1 cellular context compared by ENCODE assay signal in the genomic region with DNA sequence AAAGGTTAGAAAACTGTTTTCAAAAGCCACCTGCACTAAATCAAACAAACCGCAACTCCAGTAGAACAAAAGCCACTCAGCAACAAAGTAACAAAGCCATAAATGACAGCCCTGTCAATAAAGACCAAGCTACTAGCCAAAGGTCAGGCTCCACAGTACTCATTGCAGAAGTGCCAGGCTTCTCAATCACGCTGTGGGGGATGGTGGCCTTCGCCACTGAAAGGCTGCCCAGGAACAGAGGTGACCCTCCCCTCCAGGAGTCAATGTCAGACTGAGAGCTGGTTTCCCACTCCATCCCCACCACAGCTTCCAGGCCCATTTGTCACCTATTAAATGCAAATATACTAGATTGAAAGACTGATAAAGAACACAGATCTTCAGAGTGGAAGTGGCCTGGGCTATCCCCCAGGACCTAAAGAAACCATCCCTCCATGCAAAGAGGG.
A peak's percentile ranks its signal among the peaks of the same experiment; 100 is the strongest.
TF ChIP-seq lines count a peak whose summit lies in the region.

No MANE protein-coding gene starts in this region.

TF ChIP-seq in HepG2, 621 proteins besides CTCF, POLR2A, EP300 and RAD21 (continued from another document and continues in another):
- TF ChIP-seq, protein P1, sequence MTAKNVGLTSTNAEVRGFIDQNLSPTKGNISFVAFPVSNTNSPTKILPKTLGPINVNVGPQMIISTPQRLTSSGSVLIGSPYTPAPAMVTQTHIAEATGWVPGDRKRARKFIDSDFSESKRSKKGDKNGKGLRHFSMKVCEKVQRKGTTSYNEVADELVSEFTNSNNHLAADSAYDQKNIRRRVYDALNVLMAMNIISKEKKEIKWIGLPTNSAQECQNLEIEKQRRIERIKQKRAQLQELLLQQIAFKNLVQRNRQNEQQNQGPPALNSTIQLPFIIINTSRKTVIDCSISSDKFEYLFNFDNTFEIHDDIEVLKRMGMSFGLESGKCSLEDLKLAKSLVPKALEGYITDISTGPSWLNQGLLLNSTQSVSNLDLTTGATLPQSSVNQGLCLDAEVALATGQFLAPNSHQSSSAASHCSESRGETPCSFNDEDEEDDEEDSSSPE (CRISPR knock-in tag; IDR thresholded peaks at IDR 0.05), result 0 out of 2 replicates have a peak, but pooled peaks have one; percentile 34
- TF ChIP-seq, protein P2, sequence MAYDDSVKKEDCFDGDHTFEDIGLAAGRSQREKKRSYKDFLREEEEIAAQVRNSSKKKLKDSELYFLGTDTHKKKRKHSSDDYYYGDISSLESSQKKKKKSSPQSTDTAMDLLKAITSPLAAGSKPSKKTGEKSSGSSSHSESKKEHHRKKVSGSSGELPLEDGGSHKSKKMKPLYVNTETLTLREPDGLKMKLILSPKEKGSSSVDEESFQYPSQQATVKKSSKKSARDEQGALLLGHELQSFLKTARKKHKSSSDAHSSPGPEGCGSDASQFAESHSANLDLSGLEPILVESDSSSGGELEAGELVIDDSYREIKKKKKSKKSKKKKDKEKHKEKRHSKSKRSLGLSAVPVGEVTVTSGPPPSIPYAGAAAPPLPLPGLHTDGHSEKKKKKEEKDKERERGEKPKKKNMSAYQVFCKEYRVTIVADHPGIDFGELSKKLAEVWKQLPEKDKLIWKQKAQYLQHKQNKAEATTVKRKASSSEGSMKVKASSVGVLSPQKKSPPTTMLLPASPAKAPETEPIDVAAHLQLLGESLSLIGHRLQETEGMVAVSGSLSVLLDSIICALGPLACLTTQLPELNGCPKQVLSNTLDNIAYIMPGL (CRISPR knock-in tag; IDR thresholded peaks at IDR 0.05; ENCODE audit: borderline replicate concordance in 1 of 2, low read depth in 1 of 2), result peak; percentile 35 to 72; a peak in 2 of 4 replicates
- peak; percentile 87; the same call in 1 of the 2 replicates for TF ChIP-seq ZNF292 (CRISPR knock-in tag; IDR thresholded peaks at IDR 0.05; ENCODE audit: borderline replicate concordance, low read depth)
- 0 out of 2 replicates have a peak, but pooled peaks have one; percentile 69 for TF ChIP-seq KDM4B (CRISPR knock-in tag; IDR thresholded peaks at IDR 0.05)
- TF ChIP-seq SAP130 (CRISPR knock-in tag; IDR thresholded peaks at IDR 0.05; ENCODE audit: low read depth), result peak; percentile 93
- TF ChIP-seq, protein P3, sequence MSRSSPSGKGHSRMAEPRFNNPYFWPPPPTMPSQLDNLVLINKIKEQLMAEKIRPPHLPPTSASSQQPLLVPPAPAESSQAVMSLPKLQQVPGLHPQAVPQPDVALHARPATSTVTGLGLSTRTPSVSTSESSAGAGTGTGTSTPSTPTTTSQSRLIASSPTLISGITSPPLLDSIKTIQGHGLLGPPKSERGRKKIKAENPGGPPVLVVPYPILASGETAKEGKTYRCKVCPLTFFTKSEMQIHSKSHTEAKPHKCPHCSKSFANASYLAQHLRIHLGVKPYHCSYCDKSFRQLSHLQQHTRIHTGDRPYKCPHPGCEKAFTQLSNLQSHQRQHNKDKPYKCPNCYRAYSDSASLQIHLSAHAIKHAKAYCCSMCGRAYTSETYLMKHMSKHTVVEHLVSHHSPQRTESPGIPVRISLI (CRISPR knock-in tag; IDR thresholded peaks at IDR 0.05; ENCODE audit: borderline replicate concordance), result 0 out of 2 replicates have a peak, but pooled peaks have one; percentile 44
- TF ChIP-seq RARA (CRISPR knock-in tag; IDR thresholded peaks at IDR 0.05), result peak; percentile 94
- TF ChIP-seq, protein P4, sequence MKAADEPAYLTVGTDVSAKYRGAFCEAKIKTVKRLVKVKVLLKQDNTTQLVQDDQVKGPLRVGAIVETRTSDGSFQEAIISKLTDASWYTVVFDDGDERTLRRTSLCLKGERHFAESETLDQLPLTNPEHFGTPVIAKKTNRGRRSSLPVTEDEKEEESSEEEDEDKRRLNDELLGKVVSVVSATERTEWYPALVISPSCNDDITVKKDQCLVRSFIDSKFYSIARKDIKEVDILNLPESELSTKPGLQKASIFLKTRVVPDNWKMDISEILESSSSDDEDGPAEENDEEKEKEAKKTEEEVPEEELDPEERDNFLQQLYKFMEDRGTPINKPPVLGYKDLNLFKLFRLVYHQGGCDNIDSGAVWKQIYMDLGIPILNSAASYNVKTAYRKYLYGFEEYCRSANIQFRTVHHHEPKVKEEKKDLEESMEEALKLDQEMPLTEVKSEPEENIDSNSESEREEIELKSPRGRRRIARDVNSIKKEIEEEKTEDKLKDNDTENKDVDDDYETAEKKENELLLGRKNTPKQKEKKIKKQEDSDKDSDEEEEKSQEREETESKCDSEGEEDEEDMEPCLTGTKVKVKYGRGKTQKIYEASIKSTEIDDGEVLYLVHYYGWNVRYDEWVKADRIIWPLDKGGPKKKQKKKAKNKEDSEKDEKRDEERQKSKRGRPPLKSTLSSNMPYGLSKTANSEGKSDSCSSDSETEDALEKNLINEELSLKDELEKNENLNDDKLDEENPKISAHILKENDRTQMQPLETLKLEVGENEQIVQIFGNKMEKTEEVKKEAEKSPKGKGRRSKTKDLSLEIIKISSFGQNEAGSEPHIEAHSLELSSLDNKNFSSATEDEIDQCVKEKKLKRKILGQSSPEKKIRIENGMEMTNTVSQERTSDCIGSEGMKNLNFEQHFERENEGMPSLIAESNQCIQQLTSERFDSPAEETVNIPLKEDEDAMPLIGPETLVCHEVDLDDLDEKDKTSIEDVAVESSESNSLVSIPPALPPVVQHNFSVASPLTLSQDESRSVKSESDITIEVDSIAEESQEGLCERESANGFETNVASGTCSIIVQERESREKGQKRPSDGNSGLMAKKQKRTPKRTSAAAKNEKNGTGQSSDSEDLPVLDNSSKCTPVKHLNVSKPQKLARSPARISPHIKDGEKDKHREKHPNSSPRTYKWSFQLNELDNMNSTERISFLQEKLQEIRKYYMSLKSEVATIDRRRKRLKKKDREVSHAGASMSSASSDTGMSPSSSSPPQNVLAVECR (CRISPR knock-in tag; IDR thresholded peaks at IDR 0.05; ENCODE audit: borderline replicate concordance), result peak; percentile 65; the same call in 1 of the 2 replicates
- 0 out of 2 replicates have a peak, but pooled peaks have one; percentile 27 for TF ChIP-seq ZMYM2 (CRISPR knock-in tag; IDR thresholded peaks at IDR 0.05)
- TF ChIP-seq ZFP36 (IDR thresholded peaks at IDR 0.05; ENCODE audit: borderline replicate concordance, low read depth, low read length, partially characterized antibody), result peak; percentile 0
- peak; percentile 96 for TF ChIP-seq HNF4A (CRISPR knock-in tag; IDR thresholded peaks at IDR 0.05)
- peak; percentile 70 for TF ChIP-seq ELF3 (CRISPR knock-in tag; IDR thresholded peaks at IDR 0.05)
- peak; percentile 84 for TF ChIP-seq HMG20B (CRISPR knock-in tag; conservative IDR thresholded peaks at IDR 0.05)
- peak; percentile 85 for TF ChIP-seq TCF7 (IDR thresholded peaks at IDR 0.05; ENCODE audit: low read depth)
- 0 out of 2 replicates have a peak, but pooled peaks have one; percentile 19 for TF ChIP-seq ZNF501 (CRISPR knock-in tag; IDR thresholded peaks at IDR 0.05)
- TF ChIP-seq, protein P5, sequence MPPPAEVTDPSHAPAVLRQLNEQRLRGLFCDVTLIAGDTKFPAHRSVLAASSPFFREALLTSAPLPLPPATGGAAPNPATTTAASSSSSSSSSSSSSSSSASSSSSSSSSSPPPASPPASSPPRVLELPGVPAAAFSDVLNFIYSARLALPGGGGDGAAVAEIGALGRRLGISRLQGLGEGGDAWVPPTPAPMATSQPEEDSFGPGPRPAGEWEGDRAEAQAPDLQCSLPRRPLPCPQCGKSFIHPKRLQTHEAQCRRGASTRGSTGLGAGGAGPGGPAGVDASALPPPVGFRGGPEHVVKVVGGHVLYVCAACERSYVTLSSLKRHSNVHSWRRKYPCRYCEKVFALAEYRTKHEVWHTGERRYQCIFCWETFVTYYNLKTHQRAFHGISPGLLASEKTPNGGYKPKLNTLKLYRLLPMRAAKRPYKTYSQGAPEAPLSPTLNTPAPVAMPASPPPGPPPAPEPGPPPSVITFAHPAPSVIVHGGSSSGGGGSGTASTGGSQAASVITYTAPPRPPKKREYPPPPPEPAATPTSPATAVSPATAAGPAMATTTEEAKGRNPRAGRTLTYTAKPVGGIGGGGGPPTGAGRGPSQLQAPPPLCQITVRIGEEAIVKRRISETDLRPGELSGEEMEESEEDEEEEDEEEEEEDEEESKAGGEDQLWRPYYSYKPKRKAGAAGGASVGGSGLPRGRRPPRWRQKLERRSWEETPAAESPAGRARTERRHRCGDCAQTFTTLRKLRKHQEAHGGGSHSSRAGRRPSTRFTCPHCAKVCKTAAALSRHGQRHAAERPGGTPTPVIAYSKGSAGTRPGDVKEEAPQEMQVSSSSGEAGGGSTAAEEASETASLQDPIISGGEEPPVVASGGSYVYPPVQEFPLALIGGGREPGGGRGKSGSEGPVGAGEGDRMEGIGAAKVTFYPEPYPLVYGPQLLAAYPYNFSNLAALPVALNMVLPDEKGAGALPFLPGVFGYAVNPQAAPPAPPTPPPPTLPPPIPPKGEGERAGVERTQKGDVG (CRISPR knock-in tag; IDR thresholded peaks at IDR 0.05; ENCODE audit: borderline replicate concordance), result 0 out of 2 replicates have a peak, but pooled peaks have one; percentile 65
- 0 out of 2 replicates have a peak, but pooled peaks have one; percentile 32 for TF ChIP-seq ZNF263 (CRISPR knock-in tag; IDR thresholded peaks at IDR 0.05)
- TF ChIP-seq HMG20A (CRISPR knock-in tag; IDR thresholded peaks at IDR 0.05; ENCODE audit: borderline replicate concordance), result peak; percentile 90
- peak; percentile 65 for TF ChIP-seq BHLHE40 (IDR thresholded peaks at IDR 0.05; ENCODE audit: low read length)
- TF ChIP-seq, protein P6, sequence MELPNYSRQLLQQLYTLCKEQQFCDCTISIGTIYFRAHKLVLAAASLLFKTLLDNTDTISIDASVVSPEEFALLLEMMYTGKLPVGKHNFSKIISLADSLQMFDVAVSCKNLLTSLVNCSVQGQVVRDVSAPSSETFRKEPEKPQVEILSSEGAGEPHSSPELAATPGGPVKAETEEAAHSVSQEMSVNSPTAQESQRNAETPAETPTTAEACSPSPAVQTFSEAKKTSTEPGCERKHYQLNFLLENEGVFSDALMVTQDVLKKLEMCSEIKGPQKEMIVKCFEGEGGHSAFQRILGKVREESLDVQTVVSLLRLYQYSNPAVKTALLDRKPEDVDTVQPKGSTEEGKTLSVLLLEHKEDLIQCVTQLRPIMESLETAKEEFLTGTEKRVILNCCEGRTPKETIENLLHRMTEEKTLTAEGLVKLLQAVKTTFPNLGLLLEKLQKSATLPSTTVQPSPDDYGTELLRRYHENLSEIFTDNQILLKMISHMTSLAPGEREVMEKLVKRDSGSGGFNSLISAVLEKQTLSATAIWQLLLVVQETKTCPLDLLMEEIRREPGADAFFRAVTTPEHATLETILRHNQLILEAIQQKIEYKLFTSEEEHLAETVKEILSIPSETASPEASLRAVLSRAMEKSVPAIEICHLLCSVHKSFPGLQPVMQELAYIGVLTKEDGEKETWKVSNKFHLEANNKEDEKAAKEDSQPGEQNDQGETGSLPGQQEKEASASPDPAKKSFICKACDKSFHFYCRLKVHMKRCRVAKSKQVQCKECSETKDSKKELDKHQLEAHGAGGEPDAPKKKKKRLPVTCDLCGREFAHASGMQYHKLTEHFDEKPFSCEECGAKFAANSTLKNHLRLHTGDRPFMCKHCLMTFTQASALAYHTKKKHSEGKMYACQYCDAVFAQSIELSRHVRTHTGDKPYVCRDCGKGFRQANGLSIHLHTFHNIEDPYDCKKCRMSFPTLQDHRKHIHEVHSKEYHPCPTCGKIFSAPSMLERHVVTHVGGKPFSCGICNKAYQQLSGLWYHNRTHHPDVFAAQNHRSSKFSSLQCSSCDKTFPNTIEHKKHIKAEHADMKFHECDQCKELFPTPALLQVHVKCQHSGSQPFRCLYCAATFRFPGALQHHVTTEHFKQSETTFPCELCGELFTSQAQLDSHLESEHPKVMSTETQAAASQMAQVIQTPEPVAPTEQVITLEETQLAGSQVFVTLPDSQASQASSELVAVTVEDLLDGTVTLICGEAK (IDR thresholded peaks at IDR 0.05), result no peak
- TF ChIP-seq, protein P6 (CRISPR knock-in tag; IDR thresholded peaks at IDR 0.05), result peak; percentile 88; the same call in 1 of the 2 replicates
- TF ChIP-seq ZNF251 (CRISPR knock-in tag; IDR thresholded peaks at IDR 0.05), result no peak
- TF ChIP-seq NFKBIZ (CRISPR knock-in tag; IDR thresholded peaks at IDR 0.05), result peak; percentile 78
- TF ChIP-seq, protein P7, sequence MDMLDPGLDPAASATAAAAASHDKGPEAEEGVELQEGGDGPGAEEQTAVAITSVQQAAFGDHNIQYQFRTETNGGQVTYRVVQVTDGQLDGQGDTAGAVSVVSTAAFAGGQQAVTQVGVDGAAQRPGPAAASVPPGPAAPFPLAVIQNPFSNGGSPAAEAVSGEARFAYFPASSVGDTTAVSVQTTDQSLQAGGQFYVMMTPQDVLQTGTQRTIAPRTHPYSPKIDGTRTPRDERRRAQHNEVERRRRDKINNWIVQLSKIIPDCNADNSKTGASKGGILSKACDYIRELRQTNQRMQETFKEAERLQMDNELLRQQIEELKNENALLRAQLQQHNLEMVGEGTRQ (IDR thresholded peaks at IDR 0.05; ENCODE audit: low read depth, low read length), result no peak
- TF ChIP-seq, protein P7 (CRISPR knock-in tag; IDR thresholded peaks at IDR 0.05; ENCODE audit: borderline replicate concordance), result no peak
- 0 out of 2 replicates have a peak, but pooled peaks have one; percentile 26 for TF ChIP-seq ADNP (CRISPR knock-in tag; IDR thresholded peaks at IDR 0.05)
- TF ChIP-seq NR2F2 (IDR thresholded peaks at IDR 0.05; ENCODE audit: borderline replicate concordance, low read depth), result peak; percentile 91
